Comparison of ENCODE assay signal across 23 cellular contexts in genomic region chr18:32624182-32624723, GRCh38.
DNase-seq lines count a peak whose midpoint lies in the region; ATAC-seq, FAIRE-seq and TF ChIP-seq lines count a peak whose summit lies in the region.
"Had no signal": no experiment of that assay in that cellular context is flagged by ENCODE, and none has a peak within 500 bp of the region (broad histone marks: within the 10 kb centered on the region; RNA-seq: fewer than 3 reads in every experiment).

No MANE protein-coding gene starts in this region.

- H3K9me3 ChIP-seq in right lobe of liver, result no peaks in the 10 kb centered on the region
- no peaks in the 10 kb centered on the region for H3K9me3 ChIP-seq in Karpas-422 (ENCODE audit: low read length)
- H3K9me3 ChIP-seq: BE2C had no signal

- H3K79me2 ChIP-seq in Karpas-422 (ENCODE audit: low read length), result no peaks in the 10 kb centered on the region

- H3K27ac ChIP-seq in right lobe of liver, result no peak overlapping the region
- H3K27ac ChIP-seq in Karpas-422 (ENCODE audit: low read length), result no peak overlapping the region
- H3K27ac ChIP-seq: KMS-11 had no signal

- no peak for ATAC-seq in right lobe of liver
- no peak for ATAC-seq in GM18861 (IDR thresholded peaks at IDR 0.05; ENCODE audit: unreplicated experiment)
- ATAC-seq: HCT116, Right ventricle myocardium inferior had no signal

- FAIRE-seq in D721Med (lab: Jason Lieb, UNC) (peak; percentile 96), bronchial epithelial cell (lab: Jason Lieb, UNC) (no peak)
- FAIRE-seq: GM12892, GM19239, H1 had no signal

- H4K20me1 ChIP-seq in Karpas-422 (ENCODE audit: insufficient read depth, low read depth, low read length), result no peaks in the 10 kb centered on the region

- no peaks in the 10 kb centered on the region for H3K9me2 ChIP-seq in Karpas-422 (replicated peaks; ENCODE audit: insufficient read depth, low read length)

- H3K4me1 ChIP-seq in right lobe of liver (no peaks in the 10 kb centered on the region), Karpas-422 (ENCODE audit: low read length) (no peaks in the 10 kb centered on the region)
- H3K4me1 ChIP-seq: BE2C had no signal

- H3K4me3 ChIP-seq in LNCaP clone FGC (ENCODE audit: low read depth, low read length) (no peak overlapping the region), bronchial epithelial cell (ENCODE audit: low read depth, low read length) (no peak overlapping the region), right lobe of liver (no peak overlapping the region), Karpas-422 (ENCODE audit: low read length) (no peak overlapping the region)

- no peaks in the 10 kb centered on the region for H3K36me3 ChIP-seq in bronchial epithelial cell (ENCODE audit: control insufficient read depth, insufficient read depth, low read length)
- no peaks in the 10 kb centered on the region for H3K36me3 ChIP-seq in right lobe of liver
- H3K36me3 ChIP-seq in Karpas-422 (ENCODE audit: insufficient read depth, low read length), result no peaks in the 10 kb centered on the region
- H3K36me3 ChIP-seq: BE2C had no signal

- no peak overlapping the region for H2AFZ ChIP-seq in Karpas-422 (ENCODE audit: low read length)

- TF ChIP-seq POLR2A in right lobe of liver (IDR thresholded peaks at IDR 0.05), result no peak

- H3K27me3 ChIP-seq in bronchial epithelial cell (ENCODE audit: control insufficient read depth, insufficient read depth, low read length) (no peaks in the 10 kb centered on the region), right lobe of liver (no peaks in the 10 kb centered on the region), Karpas-422 (ENCODE audit: low read length) (no peaks in the 10 kb centered on the region)
- H3K27me3 ChIP-seq: BE2C had no signal

- WGBS in right lobe of liver (ENCODE audit: insufficient coverage, low coverage, low lambda C conversion rate, missing lambda C conversion rate), result 47% methylated on average over 2 of the region's 3 CpGs

- no peak overlapping the region for H3K9ac ChIP-seq in Karpas-422 (ENCODE audit: low read length)
- H3K9ac ChIP-seq: KMS-11 had no signal

- TF ChIP-seq CTCF in D721Med (IDR thresholded peaks at IDR 0.05; ENCODE audit: insufficient read depth, missing control alignments) (no peak), LNCaP clone FGC (IDR thresholded peaks at IDR 0.05; ENCODE audit: control insufficient read depth, extremely low read depth, insufficient read depth) (no peak), bronchial epithelial cell (IDR thresholded peaks at IDR 0.05; ENCODE audit: insufficient read depth, low read length, severe bottlenecking) (no peak), right lobe of liver (IDR thresholded peaks at IDR 0.05) (no peak), GM20000 (IDR thresholded peaks at IDR 0.05; ENCODE audit: extremely low read depth, missing control alignments) (no peak)

- H3K4me2 ChIP-seq in Karpas-422 (ENCODE audit: low read depth, low read length, poor library complexity, severe bottlenecking), result no peak overlapping the region
- H3K4me2 ChIP-seq: KMS-11 had no signal

- intact Hi-C loops in right lobe of liver (cut with DNase I), result no loop called here

- no peak for DNase-seq in D721Med (ENCODE audit: insufficient read length, low spot score)
- peak; percentile 33 for DNase-seq in LNCaP clone FGC (ENCODE audit: low read depth)
- peak; percentile 33 for DNase-seq in bronchial epithelial cell (ENCODE audit: low read depth)
- DNase-seq in islet precursor cell, result peak; percentile 63
- no peak for DNase-seq in right lobe of liver
- DNase-seq in Karpas-422, result no peak
- DNase-seq in GM20000 (ENCODE audit: low spot score), result no peak
- DNase-seq: BE2C, DND-41, IMR-90, NCI-H1417, NCI-H187 treated with DMSO at 0.1 percent for 48 hours, NCI-H226, NCI-H510A treated with DMSO at 0.1 percent for 48 hours, NCI-H748 treated with DMSO at 0.1 percent for 48 hours, SW 1271 had no signal

Comparison
In these comparisons a context has a peak if more than half of its experiments do, and no peak if none do; other contexts are left out.
1. DNase-seq: peak in LNCaP clone FGC (single experiment), bronchial epithelial cell (single experiment) and islet precursor cell (single experiment); none in D721Med (single experiment), right lobe of liver (0 of 3), Karpas-422 (single experiment) and GM20000 (single experiment).